Comparison of ENCODE assay signal across 8 cellular contexts in the genomic region with DNA sequence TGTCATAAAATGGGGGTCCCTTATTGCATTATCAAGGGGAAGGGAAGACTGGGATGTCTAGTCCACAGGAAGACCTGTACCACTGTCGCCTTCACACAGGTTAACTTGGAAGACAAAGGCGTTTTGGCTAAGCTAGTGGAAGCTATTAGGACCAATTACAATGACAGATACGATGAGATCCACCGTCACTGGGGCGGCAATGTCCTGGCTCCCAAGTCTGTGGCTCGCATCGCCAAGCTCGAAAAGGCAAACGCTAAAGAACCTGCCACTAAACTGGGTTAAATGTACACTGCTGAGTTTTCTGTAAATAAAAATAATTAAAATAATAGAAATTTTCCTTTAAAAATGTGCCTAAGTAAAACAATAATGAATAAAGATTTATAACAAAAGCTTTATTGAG.
"Had no signal": no experiment of that assay in that cellular context is flagged by ENCODE, and none has a peak within 500 bp of the region (broad histone marks: within the 10 kb centered on the region; RNA-seq: fewer than 3 reads in every experiment).

No MANE protein-coding gene starts in this region.

- H3K9ac ChIP-seq: KMS-11 had no signal

- H3K4me2 ChIP-seq: KMS-11 had no signal

- FAIRE-seq: HepG2, HTR-8/SVneo had no signal

- H3K9me3 Mint-ChIP-seq: IgD-negative memory B cell had no signal

- H3K4me3 Mint-ChIP-seq: IgD-negative memory B cell had no signal

- DNase-seq: IMR-90, KBM-7, KG1 had no signal

- H3K27ac Mint-ChIP-seq: IgD-negative memory B cell had no signal

- ATAC-seq: HepG2 had no signal

- H3K27me3 Mint-ChIP-seq: IgD-negative memory B cell had no signal

- H3K27ac ChIP-seq: HL-60, KMS-11 had no signal
